Comparison of ENCODE assay signal across 2 cellular contexts in genomic region chr16:31869511-31870201, GRCh38.
TF ChIP-seq lines count a peak whose summit lies in the region.

No MANE protein-coding gene starts in this region.

TF ChIP-seq in IMR-90, 13 proteins besides CTCF, POLR2A, EP300 and RAD21 (continued from another document):
- TF ChIP-seq MAZ (IDR thresholded peaks at IDR 0.05; ENCODE audit: borderline replicate concordance, low read depth, low read length) (0 out of 2 replicates have a peak, but pooled peaks have one; percentile 16), CHD1 (IDR thresholded peaks at IDR 0.05; ENCODE audit: low read depth, low read length) (peak; percentile 51; the same call in 1 of the 2 replicates), FOS (IDR thresholded peaks at IDR 0.05; ENCODE audit: low read depth, low read length) (no peak)
- TF ChIP-seq, protein P1, sequence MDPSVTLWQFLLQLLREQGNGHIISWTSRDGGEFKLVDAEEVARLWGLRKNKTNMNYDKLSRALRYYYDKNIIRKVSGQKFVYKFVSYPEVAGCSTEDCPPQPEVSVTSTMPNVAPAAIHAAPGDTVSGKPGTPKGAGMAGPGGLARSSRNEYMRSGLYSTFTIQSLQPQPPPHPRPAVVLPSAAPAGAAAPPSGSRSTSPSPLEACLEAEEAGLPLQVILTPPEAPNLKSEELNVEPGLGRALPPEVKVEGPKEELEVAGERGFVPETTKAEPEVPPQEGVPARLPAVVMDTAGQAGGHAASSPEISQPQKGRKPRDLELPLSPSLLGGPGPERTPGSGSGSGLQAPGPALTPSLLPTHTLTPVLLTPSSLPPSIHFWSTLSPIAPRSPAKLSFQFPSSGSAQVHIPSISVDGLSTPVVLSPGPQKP (IDR thresholded peaks at IDR 0.05; ENCODE audit: borderline replicate concordance, low read depth, low read length): no peak

TF ChIP-seq in liver, 16 proteins besides CTCF, POLR2A, EP300 and RAD21 (continued from another document):
- no peak for TF ChIP-seq ATF3 (IDR thresholded peaks at IDR 0.05)
